In genomic region chr19:589693-590395, GRCh38 we compare ENCODE assay signal across 9 cellular contexts. TPM values are rescaled to one million over a fixed set of nuclear protein-coding genes. Genes with fewer than 3 reads are reported as not detected.
DNase-seq lines count a peak whose midpoint lies in the region; ATAC-seq and TF ChIP-seq lines count a peak whose summit lies in the region.
"Had no signal": no experiment of that assay in that cellular context is flagged by ENCODE, and none has a peak within 500 bp of the region (broad histone marks: within the 10 kb centered on the region; RNA-seq: fewer than 3 reads in every experiment).

Gene HCN2 (plus strand): TSS chr19:589881. CDS start chr19:589946, 65 bp downstream.

- H2BK15ac ChIP-seq in H9 (ENCODE audit: low read depth, low read length): no peak within 1 kb of the TSS

- H3K14ac ChIP-seq in H9 (ENCODE audit: insufficient read depth, low read length): no peak within 1 kb of the TSS

- H3K9me3 Mint-ChIP-seq in H9: no peaks in the 10 kb centered on the region
- peaks cover 0 to 3% (median 0%) of the 10 kb centered on the region in 5 experiments for H3K9me3 Mint-ChIP-seq in brain
- no peaks in the 10 kb centered on the region for H3K9me3 Mint-ChIP-seq in HFFc6

- ATAC-seq in GM18858 (IDR thresholded peaks at IDR 0.05; ENCODE audit: unreplicated experiment): no peak

- H3K79me2 ChIP-seq in H9 (ENCODE audit: insufficient read depth, low read length): no peaks in the 10 kb centered on the region

- no peak within 1 kb of the TSS for H3T11ph ChIP-seq in H9 (ENCODE audit: low read length)

- H4K91ac ChIP-seq in H9 (ENCODE audit: insufficient read length, low read depth, low read length): no peak within 1 kb of the TSS

- no peak within 1 kb of the TSS for H3K27ac ChIP-seq in A673 (ENCODE audit: low read depth, low read length, poor library complexity, severe bottlenecking)
- H3K27ac ChIP-seq in H9 (ENCODE audit: insufficient read length, low read depth, low read length): no peak within 1 kb of the TSS
- H3K27ac ChIP-seq in mesodermal cell (ENCODE audit: low read depth, low read length, severe bottlenecking): no peak within 1 kb of the TSS

- CTCF ChIA-PET in A673 (lab: Charles Lee): no interaction called here

- no peak within 1 kb of the TSS for H2AK5ac ChIP-seq in H9 (ENCODE audit: insufficient read length, low read length)

- H3K4ac ChIP-seq in H9 (ENCODE audit: low read depth, low read length): no peak within 1 kb of the TSS

- H3K23ac ChIP-seq in H9 (ENCODE audit: insufficient read length, low read depth, low read length): no peak within 1 kb of the TSS

- H4K5ac ChIP-seq in H9 (ENCODE audit: insufficient read length, low read depth, low read length): no peak within 1 kb of the TSS

- no peak within 1 kb of the TSS for H2BK12ac ChIP-seq in H9 (ENCODE audit: insufficient read length, low read depth, low read length)

- H3K4me3 ChIP-seq in A673 (ENCODE audit: low read depth, low read length, poor library complexity, severe bottlenecking): peak within 1 kb of the TSS; percentile 50
- peak within 1 kb of the TSS; percentile 11 for H3K4me3 ChIP-seq in mesodermal cell (ENCODE audit: extremely low read depth, insufficient read depth, low read length, poor library complexity, severe bottlenecking)

- H3K27me3 ChIP-seq in A673 (replicated peaks; ENCODE audit: insufficient read depth, low read depth, low read length, poor library complexity): no peaks in the 10 kb centered on the region
- H3K27me3 ChIP-seq in H9 (ENCODE audit: insufficient read depth, low read length): peaks cover 12% of the 10 kb centered on the region; the same call in 1 of the 2 replicates

- H3K18ac ChIP-seq in H9 (ENCODE audit: insufficient read length, low read depth, low read length): no peak within 1 kb of the TSS

- no peak within 1 kb of the TSS for H3K56ac ChIP-seq in H9 (ENCODE audit: insufficient read length, low read depth, low read length)

- H3K4me1 ChIP-seq in A673 (ENCODE audit: insufficient read depth, low read length, poor library complexity, severe bottlenecking) (peaks cover 23% of the 10 kb centered on the region), H9 (ENCODE audit: insufficient read depth, low read length) (no peaks in the 10 kb centered on the region), mesodermal cell (ENCODE audit: control insufficient read depth, insufficient read depth, low read length, poor library complexity, severe bottlenecking) (peaks cover 6% of the 10 kb centered on the region)

- intact Hi-C loops in A673 (cut with micrococcal nuclease; ENCODE audit: unreplicated experiment): loop anchor here (5.0 kb wide), 2 partner anchors 37 to 142 kb away; no protein-coding TSS in a partner anchor

- H2BK120ac ChIP-seq in H9 (ENCODE audit: low read depth, low read length, poor library complexity, severe bottlenecking): no peak within 1 kb of the TSS

- H2BK20ac ChIP-seq in H9 (ENCODE audit: low read depth, low read length, poor library complexity, severe bottlenecking): no peak within 1 kb of the TSS

- WGBS in H9 (ENCODE audit: extremely low coverage, insufficient read length, low lambda C conversion rate): no CpG with 5 or more reads among the region's 132 CpGs
- WGBS in mesodermal cell (ENCODE audit: insufficient coverage in 2 of 2), 2 experiments: 1 to 2% methylated on average over 26 to 37 of the region's 132 CpGs

- H3K23me2 ChIP-seq in H9 (ENCODE audit: insufficient read length, low read depth, low read length, poor library complexity, severe bottlenecking): no peaks in the 10 kb centered on the region

- no peak within 1 kb of the TSS for H2AFZ ChIP-seq in H9 (ENCODE audit: low read length)

- peak within 1 kb of the TSS; percentile 47 to 73 for H3K4me3 Mint-ChIP-seq in H9
- peak within 1 kb of the TSS in 3 of 5 experiments; percentile 67 to 73 (median 69) for H3K4me3 Mint-ChIP-seq in brain
- no peak within 1 kb of the TSS for H3K4me3 Mint-ChIP-seq in HFFc6

- peaks cover 3% of the 10 kb centered on the region for H4K20me1 ChIP-seq in H9 (ENCODE audit: control insufficient read depth, insufficient read depth, insufficient read length)

- H3K4me1 Mint-ChIP-seq in H9: peaks cover 2 to 8% of the 10 kb centered on the region in 2 experiments; a peak in 1 of 4 replicates
- peaks cover 9% of the 10 kb centered on the region for H3K4me1 Mint-ChIP-seq in brain
- peaks cover 17% of the 10 kb centered on the region for H3K4me1 Mint-ChIP-seq in HFFc6 (ENCODE audit: low read depth)

- no peaks in the 10 kb centered on the region for H3K79me1 ChIP-seq in H9 (ENCODE audit: insufficient read depth, low read depth, low read length, poor library complexity, severe bottlenecking)

- POLR2A ChIA-PET in A673 (lab: Charles Lee; ENCODE audit: low non-redundant PET): no interaction called here

- H3K36me3 ChIP-seq in A673 (ENCODE audit: insufficient read depth, low read length, poor library complexity, severe bottlenecking) (no peaks in the 10 kb centered on the region), mesodermal cell (ENCODE audit: control insufficient read depth, insufficient read depth, low read length) (no peaks in the 10 kb centered on the region)

- H3K9ac ChIP-seq in H9 (ENCODE audit: extremely low read depth, insufficient read length, low read length): no peak within 1 kb of the TSS

- H4K8ac ChIP-seq in H9 (replicated peaks; ENCODE audit: insufficient read length, low read depth, low read length): no peak within 1 kb of the TSS

- peak within 1 kb of the TSS; percentile 15 for H3K4me2 ChIP-seq in H9 (ENCODE audit: insufficient read depth, insufficient read length, low read length)

- BruUV-seq in A673 (replicated peaks; lab: Mats Ljungman, UMichigan): no TSS peak

- no peak within 1 kb of the TSS for H2BK5ac ChIP-seq in H9 (ENCODE audit: insufficient read length, low read length)

- peaks cover 50% of the 10 kb centered on the region for H3K27me3 Mint-ChIP-seq in H9 (ENCODE audit: low read depth)
- peaks cover 32% of the 10 kb centered on the region for H3K27me3 Mint-ChIP-seq in brain
- H3K27me3 Mint-ChIP-seq in HFFc6 (ENCODE audit: insufficient read depth): peaks cover 13% of the 10 kb centered on the region

- H3K9me3 ChIP-seq in A673 (ENCODE audit: low read depth, low read length, poor library complexity, severe bottlenecking) (no peaks in the 10 kb centered on the region), H9 (ENCODE audit: control insufficient read depth, low read depth, low read length) (no peaks in the 10 kb centered on the region), mesodermal cell (ENCODE audit: control insufficient read depth, low read length) (no peaks in the 10 kb centered on the region)

- DNase-seq in A673 (ENCODE audit: low spot score): no peak
- DNase-seq in H9: no peak
- no peak for DNase-seq in T-helper 2 cell
- no peak for DNase-seq in amniotic stem cell (lab: John Stamatoyannopoulos, UW)
- DNase-seq in HFFc6: no peak
- DNase-seq: activated CD4-positive, alpha-beta T cell treated with anti-CD3 and anti-CD28 coated beads for 4 hours had no signal

- no peaks in the 10 kb centered on the region for H3K36me3 Mint-ChIP-seq in H9 (ENCODE audit: insufficient read depth in 1 of 3, low read depth in 3 of 3)
- no peaks in the 10 kb centered on the region for H3K36me3 Mint-ChIP-seq in brain
- no peaks in the 10 kb centered on the region for H3K36me3 Mint-ChIP-seq in HFFc6 (ENCODE audit: low read depth)

- H3K27ac Mint-ChIP-seq in H9: no peak within 1 kb of the TSS
- H3K27ac Mint-ChIP-seq in brain: no peak within 1 kb of the TSS
- H3K27ac Mint-ChIP-seq in HFFc6: no peak within 1 kb of the TSS

- TF ChIP-seq CTCF in A673 (conservative IDR thresholded peaks at IDR 0.05; ENCODE audit: low read depth, low read length) (no peak), H9 (conservative IDR thresholded peaks at IDR 0.05) (no peak), brain (conservative IDR thresholded peaks at IDR 0.05) (no peak), HFFc6 (IDR thresholded peaks at IDR 0.05) (no peak)

RNA-seq across cellular contexts. Expression of gene HCN2, which starts in this region (rescaled TPM):
- 13.1 and 15.7 TPM in 2 replicates for total RNA-seq in A673 (2021)
- total RNA-seq in H9 (2021): 3.7 and 4.1 TPM in 2 replicates
- 69.0 TPM for polyA plus RNA-seq in brain (ENCODE audit: insufficient read depth, low read depth, low replicate concordance)
- 1.0 TPM for polyA plus RNA-seq in mesodermal cell (2013, experiment 1 of 2)
- polyA plus RNA-seq in mesodermal cell (2013, experiment 2 of 2): 1.1 TPM
- total RNA-seq in HFFc6 (2021; fragmentation: NEBNext Ultra II Directional; extraction: Animal tissue kit (Norgen Biotek cat#: 25700)): 1 to 10 TPM; 2.8 to 3.6 (median 3.1) TPM
